17 cellular contexts compared by ENCODE assay signal in genomic region chr12:205026-205425, GRCh38. TPM values are rescaled to one million over a fixed set of nuclear protein-coding genes. Genes with fewer than 3 reads are reported as not detected.
A peak's percentile ranks its signal among the peaks of the same experiment; 100 is the strongest.
DNase-seq lines count a peak whose midpoint lies in the region; ATAC-seq and TF ChIP-seq lines count a peak whose summit lies in the region.
"Had no signal": no experiment of that assay in that cellular context is flagged by ENCODE, and none has a peak within 500 bp of the region (broad histone marks: within the 10 kb centered on the region; RNA-seq: fewer than 3 reads in every experiment).

No MANE protein-coding gene starts in this region.

- H3K4me1 Mint-ChIP-seq in natural killer cell treated with Interleukin-12 subunit alpha and Interleukin-12 subunit beta and Interleukin-15 and Interleukin-18, amount 100 ng/mL, for 72 hours (ENCODE audit: low read depth in 2 of 2) = peaks cover 2 to 6% of the 10 kb centered on the region in 2 donors
- H3K4me1 Mint-ChIP-seq in natural killer cell = peaks cover 0 to 10% of the 10 kb centered on the region in 2 donors

- intact Hi-C loops in natural killer cell (cut with micrococcal nuclease) = no loop called here
- intact Hi-C loops in lower lobe of right lung (cut with DNase I) = no loop called here
- intact Hi-C loops in thyroid gland (cut with DNase I) = no loop called here

- H3K4me3 ChIP-seq in lower lobe of right lung (no peak overlapping the region), thyroid gland (replicated peaks in 1 of 3) (no peak overlapping the region)
- H3K4me3 ChIP-seq: BLaER1 had no signal

- H3K4me1 ChIP-seq in lower lobe of right lung = peaks cover 9% of the 10 kb centered on the region
- peaks cover 25 to 39% of the 10 kb centered on the region in 2 donors for H3K4me1 ChIP-seq in thyroid gland
- H3K4me1 ChIP-seq: BLaER1 had no signal

- H3K27me3 Mint-ChIP-seq in natural killer cell treated with Interleukin-12 subunit alpha and Interleukin-12 subunit beta and Interleukin-15 and Interleukin-18, amount 100 ng/mL, for 72 hours = peaks cover 52 to 53% of the 10 kb centered on the region in 2 donors
- peaks cover 52 to 66% of the 10 kb centered on the region in 2 donors for H3K27me3 Mint-ChIP-seq in natural killer cell (ENCODE audit: low read depth in 2 of 2)

- peak; percentile 16 for DNase-seq in natural killer cell treated with Interleukin-12 subunit alpha and Interleukin-12 subunit beta and Interleukin-15 and Interleukin-18, amount 100 ng/mL, for 72 hours (ENCODE audit: low spot score)
- DNase-seq in natural killer cell (no peak), lower lobe of right lung (no peak), thyroid gland (peak; percentile 85 to 93), NCI-H2029 treated with DMSO at 0.1 percent for 48 hours (lab: John Stamatoyannopoulos, UW) (no peak), H4 (ENCODE audit: low spot score) (no peak)
- no peak for DNase-seq in activated CD4-positive, alpha-beta T cell treated with anti-CD3 and anti-CD28 coated beads, Interleukin-2, amount 50 U/mL, for 1 hour
- DNase-seq: AML-193; CD8-positive, alpha-beta memory T cell; DMS53; GF-D8; H9 had no signal

- H3K27ac ChIP-seq in lower lobe of right lung = no peak overlapping the region
- H3K27ac ChIP-seq in thyroid gland = peak overlapping the region; percentile 49 to 86 (median 83)
- H3K27ac ChIP-seq: 22Rv1, BLaER1 had no signal

- no peaks in the 10 kb centered on the region for H3K9me3 ChIP-seq in lower lobe of right lung
- H3K9me3 ChIP-seq in thyroid gland = no peaks in the 10 kb centered on the region
- H3K9me3 ChIP-seq: BLaER1 had no signal

- peaks cover 26% of the 10 kb centered on the region for H3K27me3 ChIP-seq in lower lobe of right lung (ENCODE audit: low read depth)
- H3K27me3 ChIP-seq in thyroid gland = no peaks in the 10 kb centered on the region
- H3K27me3 ChIP-seq: BLaER1 had no signal

- no peak for ATAC-seq in natural killer cell treated with Interleukin-12 subunit alpha and Interleukin-12 subunit beta and Interleukin-15 and Interleukin-18, amount 100 ng/mL, for 72 hours
- ATAC-seq in natural killer cell (no peak), lower lobe of right lung (peak; percentile 43 to 74)
- ATAC-seq: HepG2 had no signal

- peak in 1 of 2 donors; percentile 26 for TF ChIP-seq POLR2A in thyroid gland (IDR thresholded peaks at IDR 0.05)

- TF ChIP-seq CTCF in natural killer cell (IDR thresholded peaks at IDR 0.05) = no peak
- no peak for TF ChIP-seq CTCF in lower lobe of right lung (IDR thresholded peaks at IDR 0.05)
- TF ChIP-seq CTCF in thyroid gland (IDR thresholded peaks at IDR 0.05) = no peak

- H3K4me3 Mint-ChIP-seq in natural killer cell treated with Interleukin-12 subunit alpha and Interleukin-12 subunit beta and Interleukin-15 and Interleukin-18, amount 100 ng/mL, for 72 hours = no peak overlapping the region
- no peak overlapping the region for H3K4me3 Mint-ChIP-seq in natural killer cell
- H3K4me3 Mint-ChIP-seq: CD8-positive, alpha-beta memory T cell had no signal

- no peak overlapping the region for H3K27ac Mint-ChIP-seq in natural killer cell treated with Interleukin-12 subunit alpha and Interleukin-12 subunit beta and Interleukin-15 and Interleukin-18, amount 100 ng/mL, for 72 hours
- H3K27ac Mint-ChIP-seq in natural killer cell = no peak overlapping the region
- H3K27ac Mint-ChIP-seq: CD8-positive, alpha-beta memory T cell; GM23338; H9 had no signal

- H3K9me3 Mint-ChIP-seq in natural killer cell treated with Interleukin-12 subunit alpha and Interleukin-12 subunit beta and Interleukin-15 and Interleukin-18, amount 100 ng/mL, for 72 hours = no peaks in the 10 kb centered on the region
- no peaks in the 10 kb centered on the region for H3K9me3 Mint-ChIP-seq in natural killer cell
- H3K9me3 Mint-ChIP-seq: CD8-positive, alpha-beta memory T cell; H9 had no signal

- no peaks in the 10 kb centered on the region for H3K36me3 ChIP-seq in lower lobe of right lung
- H3K36me3 ChIP-seq in thyroid gland = no peaks in the 10 kb centered on the region
- H3K36me3 ChIP-seq: BLaER1 had no signal

- no peaks in the 10 kb centered on the region for H3K36me3 Mint-ChIP-seq in natural killer cell treated with Interleukin-12 subunit alpha and Interleukin-12 subunit beta and Interleukin-15 and Interleukin-18, amount 100 ng/mL, for 72 hours
- H3K36me3 Mint-ChIP-seq in natural killer cell = no peaks in the 10 kb centered on the region
- H3K36me3 Mint-ChIP-seq: CD8-positive, alpha-beta memory T cell had no signal

- 24 to 48% methylated on average over 4 of the region's 4 CpGs for WGBS in thyroid gland, 2 donors

RNA-seq across cellular contexts. Expression of gene SLC6A12, which starts 8.9 kb away (rescaled TPM):
- under 1 TPM in 1 of 2 donors, not detected in 1; 0.11 TPM for total RNA-seq in natural killer cell treated with Interleukin-12 subunit alpha and Interleukin-12 subunit beta and Interleukin-15 and Interleukin-18, amount 100 ng/mL, for 72 hours
- under 1 TPM in 2 of 3 donors, not detected in 1; 0.54 to 0.70 TPM for total RNA-seq in natural killer cell
- 14.2 TPM for total RNA-seq in lower lobe of right lung
- total RNA-seq in thyroid gland = 10 to 100 TPM in 3 of 4 donors, 1 to 10 TPM in 1; 9.4 to 27.7 (median 18.3) TPM
- total RNA-seq in H4 (2014; rRNA removed; shearing (Covaris generic)) = 0.08 TPM in 1 of 2 replicates, not detected in the other
- total RNA-seq: A673 had no signal

RNA-seq across cellular contexts. Expression of gene SLC6A13, which starts 57.6 kb away (rescaled TPM):
- 1 to 10 TPM in 1 of 2 donors, under 1 TPM in 1; 0.92 to 1.9 TPM for total RNA-seq in natural killer cell treated with Interleukin-12 subunit alpha and Interleukin-12 subunit beta and Interleukin-15 and Interleukin-18, amount 100 ng/mL, for 72 hours
- total RNA-seq in natural killer cell = 1 to 10 TPM in 1 of 3 donors, under 1 TPM in 1, not detected in 1; 0.79 to 2.2 TPM
- 5.0 TPM for total RNA-seq in lower lobe of right lung
- total RNA-seq in thyroid gland = 10 to 100 TPM in 1 of 4 donors, 1 to 10 TPM in 3; 5.0 to 24.9 (median 8.8) TPM
- total RNA-seq in H4 (2014; rRNA removed; shearing (Covaris generic)) = 0.27 TPM in 1 of 2 replicates, not detected in the other
- total RNA-seq: A673, GM23338, H9 had no signal

Comparison
In these comparisons a context has a peak if more than half of its experiments do, and no peak if none do; other contexts are left out.
1. DNase-seq: peak in natural killer cell treated with Interleukin-12 subunit alpha and Interleukin-12 subunit beta and Interleukin-15 and Interleukin-18, amount 100 ng/mL, for 72 hours (single experiment) and thyroid gland (2 of 2); none in natural killer cell (single experiment), lower lobe of right lung (single experiment), activated CD4-positive, alpha-beta T cell treated with anti-CD3 and anti-CD28 coated beads, Interleukin-2, amount 50 U/mL, for 1 hour (single experiment), NCI-H2029 treated with DMSO at 0.1 percent for 48 hours (single experiment) and H4 (single experiment).
2. ATAC-seq: peak in lower lobe of right lung (2 of 2); none in natural killer cell treated with Interleukin-12 subunit alpha and Interleukin-12 subunit beta and Interleukin-15 and Interleukin-18, amount 100 ng/mL, for 72 hours (0 of 2) and natural killer cell (0 of 3).